Comparison of ENCODE assay signal across 8 cellular contexts in the genomic region with DNA sequence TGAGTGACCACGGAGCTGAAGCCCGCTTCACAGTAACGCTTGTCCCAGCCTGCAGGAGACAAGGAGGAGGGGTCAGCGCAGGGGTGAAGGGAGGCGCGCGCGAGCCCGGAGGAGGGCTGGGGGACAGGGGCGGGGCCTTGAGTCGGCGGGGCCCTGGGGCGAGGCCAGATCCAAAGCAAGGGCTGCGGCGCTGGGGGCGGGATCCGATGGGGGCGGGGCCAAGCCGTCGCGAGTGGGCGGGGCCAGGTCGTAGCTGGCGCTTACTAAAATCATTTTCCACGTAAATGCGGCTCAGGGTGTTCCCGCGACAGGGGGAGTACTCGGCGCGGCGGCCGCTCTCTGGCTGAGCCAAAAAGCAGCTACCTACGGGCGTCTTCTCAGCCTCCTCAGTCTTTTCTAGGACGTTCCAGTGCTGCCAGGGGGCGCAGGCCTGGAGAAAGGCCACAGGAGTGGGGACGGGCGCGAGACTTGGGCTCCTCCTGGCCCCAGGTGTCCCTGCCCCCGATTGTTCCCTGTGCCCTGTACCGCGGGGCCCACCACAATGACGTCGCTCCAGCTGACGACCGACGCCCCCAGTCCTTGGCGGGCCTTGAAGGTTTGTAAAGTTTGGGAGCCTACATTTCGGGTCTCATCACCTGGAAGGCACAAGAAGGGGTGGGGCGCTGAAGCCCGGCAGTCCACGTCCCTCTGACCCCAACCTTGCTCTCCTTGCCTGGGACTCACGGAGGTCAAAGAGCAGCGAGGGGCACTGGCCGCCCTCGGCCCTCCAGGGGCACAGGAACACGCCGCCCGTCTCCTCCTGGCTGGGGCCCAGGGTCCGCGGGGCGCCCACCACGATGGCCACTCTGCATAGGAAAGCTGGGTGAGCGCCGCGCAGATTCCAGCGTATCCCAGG. TPM values are rescaled to one million over a fixed set of nuclear protein-coding genes. Genes with fewer than 3 reads are reported as not detected.
DNase-seq lines count a peak whose midpoint lies in the region; ATAC-seq and TF ChIP-seq lines count a peak whose summit lies in the region.

No MANE protein-coding gene starts in this region.

- H3K4me1 Mint-ChIP-seq in activated naive CD4-positive, alpha-beta T cell treated with anti-CD3 and anti-CD28 coated beads for 36 hours (ENCODE audit: low read depth), result peaks cover 9% of the 10 kb centered on the region

- no peaks in the 10 kb centered on the region for H3K9me3 Mint-ChIP-seq in activated naive CD4-positive, alpha-beta T cell treated with anti-CD3 and anti-CD28 coated beads for 36 hours

- peak overlapping the region; percentile 84; the same call in 1 of the 2 replicates for H2AFZ ChIP-seq in Karpas-422 (ENCODE audit: low read length)
- H2AFZ ChIP-seq in osteoblast (ENCODE audit: low read length), result peak overlapping the region; percentile 78

- peaks cover 19% of the 10 kb centered on the region for H3K27me3 Mint-ChIP-seq in activated naive CD4-positive, alpha-beta T cell treated with anti-CD3 and anti-CD28 coated beads for 36 hours (ENCODE audit: low read depth)

- H3K36me3 ChIP-seq in Karpas-422 (ENCODE audit: insufficient read depth, low read length) (no peaks in the 10 kb centered on the region), osteoblast (ENCODE audit: insufficient read depth, low read length) (no peaks in the 10 kb centered on the region), testis (ENCODE audit: low read depth, missing control alignments) (no peaks in the 10 kb centered on the region)

- H3K27ac Mint-ChIP-seq in activated naive CD4-positive, alpha-beta T cell treated with anti-CD3 and anti-CD28 coated beads for 36 hours, result no peak overlapping the region

- no peak for ATAC-seq in GM19397 (IDR thresholded peaks at IDR 0.05; ENCODE audit: unreplicated experiment)

- H3K4me2 ChIP-seq in Karpas-422 (ENCODE audit: low read depth, low read length, poor library complexity, severe bottlenecking), result peak overlapping the region; percentile 79
- H3K4me2 ChIP-seq in osteoblast (ENCODE audit: insufficient read depth, low read length), result peak overlapping the region; percentile 83

- 6 to 8% methylated on average over 17 to 56 of the region's 68 CpGs for WGBS in testis, 2 donors

- peak overlapping the region; percentile 68 for H3K9ac ChIP-seq in Karpas-422 (ENCODE audit: low read length)

- CTCF ChIA-PET in activated naive CD4-positive, alpha-beta T cell treated with anti-CD3 and anti-CD28 coated beads for 36 hours (lab: Charles Lee), result interaction anchor here (0.6 to 1.5 kb wide), 5 partner anchors 9 to 138 kb away, joined by 3 to 6 read pairs (median 4); no protein-coding TSS in a partner anchor

- H3K4me1 ChIP-seq in Karpas-422 (ENCODE audit: low read length) (peaks cover 12% of the 10 kb centered on the region), osteoblast (ENCODE audit: insufficient read depth, low read length) (peaks cover 6% of the 10 kb centered on the region), testis (peaks cover 7% of the 10 kb centered on the region)

- intact Hi-C loops in activated naive CD4-positive, alpha-beta T cell treated with anti-CD3 and anti-CD28 coated beads for 36 hours (cut with micrococcal nuclease), result loop anchor here (1.0 kb wide), 1 partner anchor 138 kb away; no protein-coding TSS in a partner anchor
- intact Hi-C loops in testis (cut with DNase I; ENCODE audit: low total_unique reads), result no loop called here

- no peaks in the 10 kb centered on the region for H3K9me2 ChIP-seq in Karpas-422 (replicated peaks; ENCODE audit: insufficient read depth, low read length)

- H3K9me3 ChIP-seq in Karpas-422 (ENCODE audit: low read length), result no peaks in the 10 kb centered on the region
- H3K9me3 ChIP-seq in osteoblast (ENCODE audit: low read depth, low read length), result no peaks in the 10 kb centered on the region
- no peaks in the 10 kb centered on the region for H3K9me3 ChIP-seq in testis

- no peaks in the 10 kb centered on the region for H4K20me1 ChIP-seq in Karpas-422 (ENCODE audit: insufficient read depth, low read depth, low read length)
- H4K20me1 ChIP-seq in osteoblast (ENCODE audit: insufficient read depth, low read length), result no peaks in the 10 kb centered on the region

- H3K27ac ChIP-seq in Karpas-422 (ENCODE audit: low read length), result no peak overlapping the region
- no peak overlapping the region for H3K27ac ChIP-seq in osteoblast (ENCODE audit: low read depth, low read length)
- H3K27ac ChIP-seq in testis, result peak overlapping the region in 1 of 2 donors; percentile 50

- H3K4me3 Mint-ChIP-seq in activated naive CD4-positive, alpha-beta T cell treated with anti-CD3 and anti-CD28 coated beads for 36 hours, result peak overlapping the region; percentile 63

- peak overlapping the region; percentile 33 for H3K4me3 ChIP-seq in GM12875 (ENCODE audit: low read depth, low read length)
- H3K4me3 ChIP-seq in Karpas-422 (ENCODE audit: low read length), result peak overlapping the region; percentile 64
- H3K4me3 ChIP-seq in osteoblast (ENCODE audit: insufficient read depth, low read length), result peak overlapping the region; percentile 69
- peak overlapping the region; percentile 52 to 54 for H3K4me3 ChIP-seq in testis

- TF ChIP-seq CTCF in GM12875 (IDR thresholded peaks at IDR 0.05; ENCODE audit: borderline replicate concordance, insufficient read depth, low read depth, low read length) (no peak), osteoblast (IDR thresholded peaks at IDR 0.05; ENCODE audit: extremely low read depth, low read depth, low read length) (no peak), testis (IDR thresholded peaks at IDR 0.05) (no peak)

- H3K36me3 Mint-ChIP-seq in activated naive CD4-positive, alpha-beta T cell treated with anti-CD3 and anti-CD28 coated beads for 36 hours (ENCODE audit: low read depth), result peaks cover 2% of the 10 kb centered on the region

- H3K79me2 ChIP-seq in Karpas-422 (ENCODE audit: low read length), result no peaks in the 10 kb centered on the region
- no peaks in the 10 kb centered on the region for H3K79me2 ChIP-seq in osteoblast (ENCODE audit: insufficient read depth, low read length)

- DNase-seq in Karpas-422 (peak; percentile 91), SK-N-DZ (ENCODE audit: low spot score) (peak; percentile 88), glomerular visceral epithelial cell (ENCODE audit: extremely low spot score) (peak; percentile 86), osteoblast (ENCODE audit: insufficient read length, low spot score, missing footprints) (peak; percentile 94), testis (peak; percentile 86)
- DNase-seq in activated naive CD4-positive, alpha-beta T cell treated with anti-CD3 and anti-CD28 coated beads for 36 hours, result peak; percentile 92

- H3K27me3 ChIP-seq in Karpas-422 (ENCODE audit: low read length), result no peaks in the 10 kb centered on the region
- H3K27me3 ChIP-seq in osteoblast (ENCODE audit: insufficient read depth, low read length), result peaks cover 35% of the 10 kb centered on the region
- H3K27me3 ChIP-seq in testis, result no peaks in the 10 kb centered on the region

- no peak for TF ChIP-seq POLR2A in testis (IDR thresholded peaks at IDR 0.05)

RNA-seq across cellular contexts. Expression of a gene that starts 3.9 kb away (rescaled TPM):
- 0.07 and 0.26 TPM in 2 replicates for total RNA-seq in Karpas-422 (2014; rRNA removed; shearing (Covaris generic); ENCODE audit: low replicate concordance)
- 4.4 and 7.4 TPM in 2 replicates for polyA plus RNA-seq in SK-N-DZ (2014; cell fraction: cytosol; rRNA removed)
- polyA plus RNA-seq in SK-N-DZ (2014; cell fraction: nucleus; rRNA removed), result 8.1 and 19.5 TPM in 2 replicates
- 1 to 10 TPM in 1 of 2 experiments, under 1 TPM in 1; 0.31 to 1.1 TPM for total RNA-seq in activated naive CD4-positive, alpha-beta T cell treated with anti-CD3 and anti-CD28 coated beads for 36 hours
- total RNA-seq in osteoblast, result 0.59 TPM in 1 of 2 replicates, not detected in the other
- 1 to 10 TPM; 5.1 to 6.7 TPM for total RNA-seq in testis
- polyA plus RNA-seq in testis (ENCODE audit: insufficient read depth, low read depth, low replicate concordance), result 6.0 TPM

RNA-seq across cellular contexts. Expression of a gene that starts 21.9 kb away (rescaled TPM):
- 0.40 and 1.2 TPM in 2 replicates for total RNA-seq in Karpas-422 (2014; rRNA removed; shearing (Covaris generic); ENCODE audit: low replicate concordance)
- polyA plus RNA-seq in SK-N-DZ (2014; cell fraction: cytosol; rRNA removed), result 56.5 and 58.8 TPM in 2 replicates
- polyA plus RNA-seq in SK-N-DZ (2014; cell fraction: nucleus; rRNA removed), result 32.7 and 44.7 TPM in 2 replicates
- total RNA-seq in activated naive CD4-positive, alpha-beta T cell treated with anti-CD3 and anti-CD28 coated beads for 36 hours, result under 1 TPM; 0.12 to 0.21 TPM
- 3.5 and 4.3 TPM in 2 replicates for total RNA-seq in osteoblast
- total RNA-seq in testis, result 1 to 10 TPM; 2.0 to 3.6 TPM
- polyA plus RNA-seq in testis (ENCODE audit: insufficient read depth, low read depth, low replicate concordance), result 1.3 TPM

RNA-seq across cellular contexts. Expression of a gene that starts 40.4 kb away (rescaled TPM):
- total RNA-seq in Karpas-422 (2014; rRNA removed; shearing (Covaris generic); ENCODE audit: low replicate concordance), result 194 and 327 TPM in 2 replicates
- polyA plus RNA-seq in SK-N-DZ (2014; cell fraction: cytosol; rRNA removed), result 85.7 and 87.8 TPM in 2 replicates
- 83.0 and 119 TPM in 2 replicates for polyA plus RNA-seq in SK-N-DZ (2014; cell fraction: nucleus; rRNA removed)
- total RNA-seq in activated naive CD4-positive, alpha-beta T cell treated with anti-CD3 and anti-CD28 coated beads for 36 hours, result 10 to 100 TPM; 47.1 to 50.5 TPM
- total RNA-seq in osteoblast (382 and 390 TPM in 2 replicates), testis (100 to 1,000 TPM; 263 to 489 TPM)
- polyA plus RNA-seq in testis (ENCODE audit: insufficient read depth, low read depth, low replicate concordance), result 161 TPM
